8 cellular contexts compared by ENCODE assay signal in the genomic region with DNA sequence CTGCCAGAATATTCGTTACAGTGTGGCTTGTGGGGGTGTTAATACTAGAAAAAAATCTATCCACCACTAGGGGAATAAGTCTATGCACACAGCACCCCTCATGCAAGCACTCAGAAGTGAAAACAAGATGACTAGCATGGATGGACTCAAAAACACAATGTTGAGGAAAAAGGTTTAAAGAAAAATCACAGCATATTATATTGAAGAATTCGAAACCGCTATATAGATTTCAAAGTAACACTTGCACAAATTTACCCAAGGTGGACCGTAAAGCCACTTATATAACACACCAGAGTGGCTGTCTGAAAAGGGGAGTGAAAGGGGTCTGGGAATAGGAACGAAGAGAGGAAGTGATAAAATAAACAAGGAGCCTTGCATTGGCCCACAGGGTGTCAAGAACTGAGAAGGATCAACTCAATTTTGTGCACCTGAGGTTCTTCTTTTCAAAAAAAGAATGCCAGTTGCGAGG. TPM values are rescaled to one million over a fixed set of nuclear protein-coding genes. Genes with fewer than 3 reads are reported as not detected.
DNase-seq lines count a peak whose midpoint lies in the region; ATAC-seq and TF ChIP-seq lines count a peak whose summit lies in the region.

No MANE protein-coding gene starts in this region.

- WGBS in heart right ventricle, 2 donors, result 1% methylated on average over 6 of the region's 6 CpGs
- 0% methylated on average over 6 of the region's 6 CpGs for WGBS in prostate gland

- H3K36me3 ChIP-seq in heart right ventricle (peaks cover 0 to 30% (median 9%) of the 10 kb centered on the region in 9 donors), prostate gland (no peaks in the 10 kb centered on the region)

- H3K4me3 ChIP-seq in heart right ventricle (peak overlapping the region; percentile 62 to 99 (median 83)), prostate gland (peak overlapping the region; percentile 82 to 85)

- H3K27ac ChIP-seq in heart right ventricle (peak overlapping the region; percentile 15 to 95 (median 91)), prostate gland (peak overlapping the region; percentile 84 to 85)

- H3K9me3 ChIP-seq in heart right ventricle (no peaks in the 10 kb centered on the region), prostate gland (no peaks in the 10 kb centered on the region)

- peak; percentile 20 for DNase-seq in stimulated activated CD4-positive, alpha-beta T cell treated with anti-CD3 and anti-CD28 coated beads, Interleukin-4, amount 100 ng/mL, for 24 hours
- no peak for DNase-seq in stimulated activated CD4-positive, alpha-beta T cell treated with anti-CD3 and anti-CD28 coated beads, Interleukin-4, amount 100 ng/mL, for 1 hour
- DNase-seq in NCI-H524 treated with DMSO at 0.1 percent for 48 hours (lab: John Stamatoyannopoulos, UW) (peak; percentile 26), heart right ventricle (no peak), prostate gland (ENCODE audit: low spot score) (no peak)
- no peak for DNase-seq in activated naive CD8-positive, alpha-beta T cell treated with anti-CD3 and anti-CD28 coated beads, Interleukin-2, amount 50 U/mL, for 24 hours

- TF ChIP-seq POLR2A in prostate gland (IDR thresholded peaks at IDR 0.05), result no peak

- H3K27me3 ChIP-seq in heart right ventricle (no peaks in the 10 kb centered on the region), prostate gland (replicated peaks; ENCODE audit: insufficient read depth) (no peaks in the 10 kb centered on the region)

- peak overlapping the region; percentile 99 for H3K4me3 Mint-ChIP-seq in activated naive CD8-positive, alpha-beta T cell treated with anti-CD3 and anti-CD28 coated beads, Interleukin-2, amount 50 U/mL, for 24 hours

- ATAC-seq in HG02870 (IDR thresholded peaks at IDR 0.05; ENCODE audit: unreplicated experiment) (peak; percentile 40), heart right ventricle (peak; percentile 37 to 78 (median 66)), GM18870 (IDR thresholded peaks at IDR 0.05; ENCODE audit: unreplicated experiment) (no peak)
- peak; percentile 67 for ATAC-seq in activated naive CD8-positive, alpha-beta T cell treated with anti-CD3 and anti-CD28 coated beads, Interleukin-2, amount 50 U/mL, for 24 hours

- TF ChIP-seq CTCF in heart right ventricle (IDR thresholded peaks at IDR 0.05), result peak in 7 of 9 donors; percentile 34 to 58 (median 49)
- peak in 2 of 4 experiments; percentile 31 to 50 for TF ChIP-seq CTCF in prostate gland (IDR thresholded peaks at IDR 0.05)

- peak overlapping the region; percentile 93 for H3K27ac Mint-ChIP-seq in activated naive CD8-positive, alpha-beta T cell treated with anti-CD3 and anti-CD28 coated beads, Interleukin-2, amount 50 U/mL, for 24 hours

- H3K36me3 Mint-ChIP-seq in activated naive CD8-positive, alpha-beta T cell treated with anti-CD3 and anti-CD28 coated beads, Interleukin-2, amount 50 U/mL, for 24 hours (ENCODE audit: low read depth), result peaks cover 9% of the 10 kb centered on the region

- no peaks in the 10 kb centered on the region for H3K9me3 Mint-ChIP-seq in activated naive CD8-positive, alpha-beta T cell treated with anti-CD3 and anti-CD28 coated beads, Interleukin-2, amount 50 U/mL, for 24 hours

- H3K4me1 ChIP-seq in heart right ventricle (peaks cover 0 to 51% (median 37%) of the 10 kb centered on the region in 9 donors), prostate gland (replicated peaks) (no peaks in the 10 kb centered on the region)

- peaks cover 29% of the 10 kb centered on the region for H3K4me1 Mint-ChIP-seq in activated naive CD8-positive, alpha-beta T cell treated with anti-CD3 and anti-CD28 coated beads, Interleukin-2, amount 50 U/mL, for 24 hours

- intact Hi-C loops in heart right ventricle (cut with DNase I), result loop anchor here in 1 of 10 donors (5.0 kb wide), 1 partner anchor 460 kb away; the partner anchor contains the start of gene YLPM1
- intact Hi-C loops in prostate gland (cut with DNase I), result no loop called here

- H3K27me3 Mint-ChIP-seq in activated naive CD8-positive, alpha-beta T cell treated with anti-CD3 and anti-CD28 coated beads, Interleukin-2, amount 50 U/mL, for 24 hours, result no peaks in the 10 kb centered on the region

RNA-seq across cellular contexts. Expression of gene ABCD4, which starts 0.5 kb away (rescaled TPM):
- 10 to 100 TPM; 18.1 to 26.3 (median 22.0) TPM for total RNA-seq in heart right ventricle
- 10 to 100 TPM; 17.8 to 76.4 TPM for polyA plus RNA-seq in heart right ventricle
- total RNA-seq in prostate gland, result 10 to 100 TPM; 33.4 to 77.3 TPM

RNA-seq across cellular contexts. Expression of gene VRTN, which starts 46.1 kb away (rescaled TPM):
- total RNA-seq in heart right ventricle (not detected), prostate gland (under 1 TPM in 1 of 2 donors, not detected in 1; 0.34 TPM)
- polyA plus RNA-seq in heart right ventricle, result not detected

Comparison
In these comparisons a context has a peak if more than half of its experiments do, and no peak if none do; other contexts are left out.
1. DNase-seq: peak in stimulated activated CD4-positive, alpha-beta T cell treated with anti-CD3 and anti-CD28 coated beads, Interleukin-4, amount 100 ng/mL, for 24 hours (single experiment) and NCI-H524 treated with DMSO at 0.1 percent for 48 hours (single experiment); none in stimulated activated CD4-positive, alpha-beta T cell treated with anti-CD3 and anti-CD28 coated beads, Interleukin-4, amount 100 ng/mL, for 1 hour (single experiment), activated naive CD8-positive, alpha-beta T cell treated with anti-CD3 and anti-CD28 coated beads, Interleukin-2, amount 50 U/mL, for 24 hours (single experiment), heart right ventricle (0 of 2) and prostate gland (single experiment).